21 cellular contexts compared by ENCODE assay signal in the genomic region with DNA sequence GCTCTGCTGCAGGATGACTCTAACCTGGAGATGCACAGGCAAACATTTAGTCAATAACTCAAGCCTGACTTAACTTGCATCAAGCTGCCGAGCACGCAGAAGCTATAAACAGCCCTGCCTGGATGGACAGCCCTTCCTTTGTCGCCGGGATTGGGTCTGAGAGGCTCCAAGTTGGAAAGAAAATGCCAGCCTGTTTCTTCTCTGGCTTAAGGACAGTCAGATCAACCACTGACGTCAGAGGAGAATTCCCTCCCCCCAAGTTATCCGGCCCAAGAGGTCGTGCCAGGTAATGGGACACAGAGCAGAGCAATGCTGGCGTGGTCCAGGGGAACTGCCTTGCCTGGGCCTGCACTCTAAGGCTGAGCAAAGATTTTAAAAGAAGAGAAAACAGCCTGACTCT. TPM values are rescaled to one million over a fixed set of nuclear protein-coding genes. Genes with fewer than 3 reads are reported as not detected.
DNase-seq lines count a peak whose midpoint lies in the region; ATAC-seq and TF ChIP-seq lines count a peak whose summit lies in the region.
"Had no signal": no experiment of that assay in that cellular context is flagged by ENCODE, and none has a peak within 500 bp of the region (broad histone marks: within the 10 kb centered on the region; RNA-seq: fewer than 3 reads in every experiment).

No MANE protein-coding gene starts in this region.

- no peak overlapping the region for H2BK12ac ChIP-seq in neuronal stem cell (ENCODE audit: low read length)

- H3K79me1 ChIP-seq in neuronal stem cell (ENCODE audit: low read depth, low read length), result no peaks in the 10 kb centered on the region

- in situ Hi-C loops in SK-MEL-5 (cut with HindIII; ENCODE audit: low pct_unique_long_range_greater_than_20kb, low sequenced_read_pairs), result no loop called here
- in situ Hi-C loops in transverse colon (cut with MboI; ENCODE audit: low pct_ligation_motif_present in 1 of 4, low pct_unique_long_range_greater_than_20kb in 1 of 4, low sequenced_read_pairs in 3 of 4), result no loop called here

- CTCF ChIA-PET in A673 (lab: Charles Lee), result no interaction called here

- no peak overlapping the region for H3K4ac ChIP-seq in neuronal stem cell (ENCODE audit: low read length)

- H3K14ac ChIP-seq in neuronal stem cell (ENCODE audit: low read length), result no peak overlapping the region

- H3K4me3 ChIP-seq in heart right ventricle, result peak overlapping the region in 5 of 10 donors; percentile 12 to 41 (median 25)
- no peak overlapping the region for H3K4me3 ChIP-seq in neuronal stem cell (ENCODE audit: low read length in 2 of 2)
- no peak overlapping the region for H3K4me3 ChIP-seq in transverse colon
- H3K4me3 ChIP-seq in left lung, result no peak overlapping the region
- no peak overlapping the region for H3K4me3 ChIP-seq in A673 (ENCODE audit: low read depth, low read length, poor library complexity, severe bottlenecking)
- H3K4me3 ChIP-seq: lung, tibial artery had no signal

- H3K36me3 ChIP-seq in heart right ventricle, result no peaks in the 10 kb centered on the region
- no peaks in the 10 kb centered on the region for H3K36me3 ChIP-seq in neuronal stem cell (replicated peaks in 1 of 2; ENCODE audit: control insufficient read depth in 2 of 2, insufficient read depth in 2 of 2, low read length in 2 of 2)
- no peaks in the 10 kb centered on the region for H3K36me3 ChIP-seq in transverse colon
- no peaks in the 10 kb centered on the region for H3K36me3 ChIP-seq in left lung
- no peaks in the 10 kb centered on the region for H3K36me3 ChIP-seq in A673 (ENCODE audit: insufficient read depth, low read length, poor library complexity, severe bottlenecking)
- H3K36me3 ChIP-seq: tibial artery had no signal

- 30 to 50% methylated on average over 8 of the region's 8 CpGs for WGBS in heart right ventricle, 2 donors
- WGBS in neuronal stem cell (ENCODE audit: extremely low coverage in 2 of 2, insufficient read length in 2 of 2, insufficient replicate concordance in 1 of 2), 2 donors, result no CpG with 5 or more reads among the region's 8 CpGs
- WGBS in transverse colon (ENCODE audit: low coverage in 1 of 2), 2 donors, result 54% methylated on average over 8 of the region's 8 CpGs; no CpG with 5 or more reads in 1 of the 2 donors

- H3K4me2 ChIP-seq in neuronal stem cell (ENCODE audit: insufficient read depth, low read length, poor library complexity, severe bottlenecking), result no peak overlapping the region

- no peak overlapping the region for H3K9ac ChIP-seq in neuronal stem cell (ENCODE audit: low read depth, low read length, poor library complexity)

- peaks cover 0 to 44% (median 5%) of the 10 kb centered on the region in 9 donors for H3K4me1 ChIP-seq in heart right ventricle
- H3K4me1 ChIP-seq in neuronal stem cell (ENCODE audit: control insufficient read depth in 2 of 2, insufficient read depth in 1 of 2, low read depth in 1 of 2, low read length in 2 of 2), result peaks cover 0 to 3% of the 10 kb centered on the region in 2 donors
- H3K4me1 ChIP-seq in transverse colon, result no peaks in the 10 kb centered on the region
- no peaks in the 10 kb centered on the region for H3K4me1 ChIP-seq in left lung
- no peaks in the 10 kb centered on the region for H3K4me1 ChIP-seq in A673 (ENCODE audit: insufficient read depth, low read length, poor library complexity, severe bottlenecking)

- no peak for TF ChIP-seq CTCF in heart right ventricle (IDR thresholded peaks at IDR 0.05)
- no peak for TF ChIP-seq CTCF in transverse colon (IDR thresholded peaks at IDR 0.05)
- TF ChIP-seq CTCF in left lung (IDR thresholded peaks at IDR 0.05), result no peak
- TF ChIP-seq CTCF in A673 (conservative IDR thresholded peaks at IDR 0.05; ENCODE audit: low read depth, low read length), result no peak

- no peak overlapping the region for H4K8ac ChIP-seq in neuronal stem cell (ENCODE audit: low read depth, low read length)

- H3K27me3 ChIP-seq in heart right ventricle (peaks cover 0 to 3% (median 0%) of the 10 kb centered on the region in 7 donors), neuronal stem cell (ENCODE audit: control insufficient read depth in 3 of 3, insufficient read depth in 3 of 3, low read depth in 1 of 3, low read length in 3 of 3) (peaks cover 0 to 5% (median 0%) of the 10 kb centered on the region in 3 experiments), transverse colon (no peaks in the 10 kb centered on the region), left lung (no peaks in the 10 kb centered on the region), A673 (replicated peaks; ENCODE audit: insufficient read depth, low read depth, low read length, poor library complexity) (no peaks in the 10 kb centered on the region)

- H2BK5ac ChIP-seq in neuronal stem cell (ENCODE audit: low read length), result no peak overlapping the region

- no peak for TF ChIP-seq POLR2A in transverse colon (IDR thresholded peaks at IDR 0.05)

- H3K27ac ChIP-seq in heart right ventricle (peak overlapping the region; percentile 53 to 89 (median 77)), neuronal stem cell (replicated peaks; ENCODE audit: low read length) (no peak overlapping the region), transverse colon (peak overlapping the region; percentile 14 to 64 (median 48)), left lung (no peak overlapping the region), A673 (ENCODE audit: low read depth, low read length, poor library complexity, severe bottlenecking) (no peak overlapping the region)
- H3K27ac ChIP-seq: epithelial cell of prostate, tibial artery had no signal

- peak; percentile 62 to 88 (median 81) for ATAC-seq in heart right ventricle
- no peak for ATAC-seq in left lung
- ATAC-seq: stimulated activated effector memory CD8-positive, alpha-beta T cell treated with anti-CD3 and anti-CD28 coated beads, Interleukin-12 subunit alpha, Interleukin-12 subunit beta, amount 100 ng/mL, for 72 hours had no signal

- no peak for TF ChIP-seq EP300 in transverse colon (IDR thresholded peaks at IDR 0.05; ENCODE audit: low read depth)

- H2AK5ac ChIP-seq in neuronal stem cell (ENCODE audit: low read depth, low read length), result no peak overlapping the region

- H4K91ac ChIP-seq in neuronal stem cell (ENCODE audit: low read depth, low read length, poor library complexity), result no peak overlapping the region

- H3K9me3 ChIP-seq in heart right ventricle (no peaks in the 10 kb centered on the region), neuronal stem cell (replicated peaks in 1 of 2; ENCODE audit: control insufficient read depth in 2 of 2, insufficient read depth in 1 of 2, low read depth in 1 of 2, low read length in 2 of 2) (no peaks in the 10 kb centered on the region), transverse colon (no peaks in the 10 kb centered on the region), left lung (no peaks in the 10 kb centered on the region), A673 (ENCODE audit: low read depth, low read length, poor library complexity, severe bottlenecking) (no peaks in the 10 kb centered on the region)
- H3K9me3 ChIP-seq: tibial artery had no signal

- H2AFZ ChIP-seq in neuronal stem cell (ENCODE audit: low read length), result no peak overlapping the region

- no peak overlapping the region for H2BK120ac ChIP-seq in neuronal stem cell (ENCODE audit: low read depth, low read length)

- POLR2A ChIA-PET in A673 (lab: Charles Lee; ENCODE audit: low non-redundant PET), result no interaction called here

- no peak overlapping the region for H3K23ac ChIP-seq in neuronal stem cell (ENCODE audit: low read depth, low read length, poor library complexity)

- H3K18ac ChIP-seq in neuronal stem cell (ENCODE audit: low read length), result peak overlapping the region; percentile 44

- no TSS peak for BruUV-seq in A673 (replicated peaks; lab: Mats Ljungman, UMichigan)

- H2BK15ac ChIP-seq in neuronal stem cell (ENCODE audit: low read length), result no peak overlapping the region

- intact Hi-C loops in heart right ventricle (cut with DNase I), result loop anchor here in 1 of 10 donors (10.0 kb wide), 1 partner anchor 76 kb away; no protein-coding TSS in a partner anchor
- intact Hi-C loops in transverse colon (cut with DNase I; ENCODE audit: low total_unique reads), result no loop called here
- intact Hi-C loops in left lung (cut with DNase I), result no loop called here
- intact Hi-C loops in A673 (cut with micrococcal nuclease; ENCODE audit: unreplicated experiment), result no loop called here

- DNase-seq in SK-MEL-5 (ENCODE audit: low read depth, low spot score) (peak; percentile 10), heart right ventricle (peak; percentile 45 to 64), neuronal stem cell (ENCODE audit: low spot score) (no peak), transverse colon (peak; percentile 11), left lung (no peak), A673 (ENCODE audit: low spot score) (no peak)
- no peak for DNase-seq in stimulated activated CD4-positive, alpha-beta T cell treated with anti-CD3 and anti-CD28 coated beads, Interleukin-4, amount 100 ng/mL, for 24 hours
- DNase-seq: activated CD4-positive, alpha-beta T cell treated with anti-CD3 and anti-CD28 coated beads for 48 hours; AML-193; Calu3; EL; KBM-7; naive B cell; NCI-H187; NCI-H446; tibial artery had no signal

RNA-seq across cellular contexts. Expression of a gene that starts 27.1 kb away (rescaled TPM):
- total RNA-seq in SK-MEL-5 (2014; rRNA removed; shearing (Covaris generic)), result not detected in 2 replicates
- not detected in 2 replicates for polyA plus RNA-seq in SK-MEL-5 (2015; cell fraction: cytosol; rRNA removed)
- polyA plus RNA-seq in SK-MEL-5 (2015; cell fraction: nucleus; rRNA removed), result not detected in 2 replicates
- total RNA-seq in heart right ventricle (1 to 10 TPM in 4 of 10 donors, under 1 TPM in 4, not detected in 2; 0.20 to 6.7 (median 0.96) TPM), transverse colon (not detected), left lung (not detected), A673 (2021) (not detected in 2 replicates)
- polyA plus RNA-seq in heart right ventricle, result 1 to 10 TPM in 1 of 2 donors, under 1 TPM in 1; 0.15 to 4.3 TPM
- polyA plus RNA-seq in neuronal stem cell (2013, experiment 1 of 2), result not detected
- not detected for polyA plus RNA-seq in neuronal stem cell (2013, experiment 2 of 2)
- total RNA-seq: bronchial epithelial cell, Calu3, lung, progenitor cell of endocrine pancreas had no signal

RNA-seq across cellular contexts. Expression of a gene that starts 42.8 kb away (rescaled TPM):
- total RNA-seq in SK-MEL-5 (2014; rRNA removed; shearing (Covaris generic)), result not detected in 2 replicates
- not detected in 2 replicates for polyA plus RNA-seq in SK-MEL-5 (2015; cell fraction: cytosol; rRNA removed)
- polyA plus RNA-seq in SK-MEL-5 (2015; cell fraction: nucleus; rRNA removed), result not detected in 2 replicates
- total RNA-seq in heart right ventricle (10 to 100 TPM; 13.7 to 51.6 (median 27.9) TPM), transverse colon (10 to 100 TPM in 1 of 4 donors, 1 to 10 TPM in 3; 3.4 to 11.7 (median 5.6) TPM), left lung (10 to 100 TPM; 23.6 to 37.5 TPM), A673 (2021) (25.7 and 30.2 TPM in 2 replicates)
- polyA plus RNA-seq in heart right ventricle, result 100 to 1,000 TPM in 1 of 2 donors, 1 to 10 TPM in 1; 4.4 to 165 TPM
- polyA plus RNA-seq in neuronal stem cell (2013, experiment 1 of 2), result 25.0 TPM
- polyA plus RNA-seq in neuronal stem cell (2013, experiment 2 of 2), result 27.3 TPM
- total RNA-seq: Calu3 had no signal

Comparison
In these comparisons a context has a peak if more than half of its experiments do, and no peak if none do; other contexts are left out.
1. DNase-seq: peak in SK-MEL-5 (single experiment), heart right ventricle (2 of 2) and transverse colon (single experiment); none in neuronal stem cell (single experiment), left lung (0 of 2), stimulated activated CD4-positive, alpha-beta T cell treated with anti-CD3 and anti-CD28 coated beads, Interleukin-4, amount 100 ng/mL, for 24 hours (single experiment) and A673 (single experiment).
2. H3K27ac ChIP-seq: peak in heart right ventricle (10 of 10) and transverse colon (4 of 4); none in neuronal stem cell (single experiment), left lung (0 of 2) and A673 (single experiment).